ENCODE assay signal across 8 cellular contexts in genomic region chr19:2050991-2051770, GRCh38. TPM values are rescaled to one million over a fixed set of nuclear protein-coding genes. Genes with fewer than 3 reads are reported as not detected.
A peak's percentile ranks its signal among the peaks of the same experiment; 100 is the strongest.
DNase-seq lines count a peak whose midpoint lies in the region; TF ChIP-seq lines count a peak whose summit lies in the region.

TSS of gene MKNK2 (minus strand) at chr19:2051244. CDS start at chr19:2050851, 393 bp downstream.

- H3K9me3 ChIP-seq in cardiac muscle cell (ENCODE audit: low read depth) (no peaks in the 10 kb centered on the region), transverse colon (no peaks in the 10 kb centered on the region)

- intact Hi-C loops in transverse colon (cut with DNase I; ENCODE audit: low total_unique reads): no loop called here

- peak within 1 kb of the TSS; percentile 68 for H3K4me3 ChIP-seq in NB4 (ENCODE audit: low read depth, low read length)
- peak within 1 kb of the TSS; percentile 89 for H3K4me3 ChIP-seq in cardiac muscle cell
- H3K4me3 ChIP-seq in transverse colon: peak within 1 kb of the TSS; percentile 95 to 99 (median 98)

- CTCF ChIA-PET in GM10248 (lab: Yijun Ruan, JAX) (interaction anchor here (1.0 to 2.4 kb wide), 7 partner anchors 8 to 176 kb away, joined by 3 to 13 read pairs (median 5); no protein-coding TSS in a partner anchor), HEK293T (lab: Yijun Ruan, JAX) (interaction anchor here (1.0 kb wide), 1 partner anchor 19 kb away, joined by 3 read pairs; no protein-coding TSS in a partner anchor)

- DNase-seq in GM10248 (ENCODE audit: extremely low spot score): peak; percentile 97
- DNase-seq in HEK293T (ENCODE audit: extremely low spot score): peak; percentile 99
- peak; percentile 78 for DNase-seq in NB4 (ENCODE audit: low read depth)
- peak; percentile 34 to 64 for DNase-seq in SW 1271 (lab: John Stamatoyannopoulos, UW)
- DNase-seq in activated naive CD8-positive, alpha-beta T cell treated with anti-CD3 and anti-CD28 coated beads, Interleukin-2, amount 50 U/mL, for 16 hours (ENCODE audit: low read depth, low spot score): peak; percentile 83
- DNase-seq in cardiac muscle cell (ENCODE audit: low read depth in 1 of 2, low spot score in 1 of 2): peak; percentile 92 to 96
- peak; percentile 85 for DNase-seq in pons (ENCODE audit: low spot score)
- peak; percentile 94 for DNase-seq in transverse colon

- TF ChIP-seq POLR2A in NB4 (IDR thresholded peaks at IDR 0.05; ENCODE audit: extremely low read depth, insufficient read length) (peak; percentile 84), transverse colon (IDR thresholded peaks at IDR 0.05) (peak; percentile 88)

- H3K27me3 ChIP-seq in cardiac muscle cell: no peaks in the 10 kb centered on the region
- no peaks in the 10 kb centered on the region for H3K27me3 ChIP-seq in transverse colon

- TF ChIP-seq CTCF in GM10248 (IDR thresholded peaks at IDR 0.05; ENCODE audit: control extremely low read depth, extremely low read depth, low read depth, missing control alignments): peak; percentile 71
- TF ChIP-seq CTCF in NB4 (IDR thresholded peaks at IDR 0.05; ENCODE audit: low read depth, low read length): peak; percentile 30
- TF ChIP-seq CTCF in cardiac muscle cell (IDR thresholded peaks at IDR 0.05; ENCODE audit: low read depth, low read length): peak; percentile 49
- TF ChIP-seq CTCF in transverse colon (IDR thresholded peaks at IDR 0.05): peak in 4 of 5 experiments; percentile 25 to 67 (median 51)

- 2% methylated on average over 37 of the region's 92 CpGs; no CpG with 5 or more reads in 1 of the 2 donors for WGBS in transverse colon (ENCODE audit: low coverage in 1 of 2), 2 donors

- in situ Hi-C loops in transverse colon (cut with MboI; ENCODE audit: low pct_ligation_motif_present in 1 of 4, low pct_unique_long_range_greater_than_20kb in 1 of 4, low sequenced_read_pairs in 3 of 4): no loop called here

- POLR2A ChIA-PET in GM10248 (lab: Yijun Ruan, JAX) (interaction anchor here (0.5 to 1.8 kb wide), 11 partner anchors 9 to 487 kb away, joined by 3 to 13 read pairs (median 3); no protein-coding TSS in a partner anchor), HEK293T (lab: Yijun Ruan, JAX) (interaction anchor here (0.9 to 3.8 kb wide), 9 partner anchors 8 to 101 kb away, joined by 3 to 33 read pairs (median 5); partner anchors contain the start of gene AP3D1)

- H3K27ac ChIP-seq in cardiac muscle cell (peak within 1 kb of the TSS; percentile 46), transverse colon (peak within 1 kb of the TSS; percentile 96 to 100 (median 99))

- H3K36me3 ChIP-seq in cardiac muscle cell (no peaks in the 10 kb centered on the region), transverse colon (peaks cover 0 to 6% (median under 1%) of the 10 kb centered on the region in 4 donors)

- H3K4me1 ChIP-seq in cardiac muscle cell (ENCODE audit: low read depth): peaks cover 15% of the 10 kb centered on the region
- H3K4me1 ChIP-seq in transverse colon: peaks cover 59 to 71% (median 70%) of the 10 kb centered on the region in 4 donors

- no peak for TF ChIP-seq EP300 in transverse colon (IDR thresholded peaks at IDR 0.05; ENCODE audit: low read depth)

TF ChIP-seq in HEK293T, 16 proteins besides CTCF, POLR2A, EP300 and RAD21:
- TF ChIP-seq BHLHE40 (IDR thresholded peaks at IDR 0.05; ENCODE audit: borderline replicate concordance) (no peak), NFRKB (IDR thresholded peaks at IDR 0.05) (no peak), FOXM1 (IDR thresholded peaks at IDR 0.05; ENCODE audit: borderline replicate concordance) (peak; percentile 55; the same call in 1 of the 2 replicates), LEF1 (IDR thresholded peaks at IDR 0.05; ENCODE audit: borderline replicate concordance) (peak; percentile 55; the same call in 1 of the 2 replicates), ARNT (IDR thresholded peaks at IDR 0.05) (peak; percentile 77)
TF ChIP-seq in HEK293T: peak in this region for 3.

RNA-seq across cellular contexts. Expression of gene MKNK2, which starts in this region (rescaled TPM):
- total RNA-seq in cardiac muscle cell (72.5 and 76.6 TPM in 2 replicates), transverse colon (100 to 1,000 TPM; 189 to 279 (median 236) TPM)
- 72.8 and 87.2 TPM in 2 replicates for polyA plus RNA-seq in cardiac muscle cell

Comparison
In these comparisons a context has a peak if more than half of its experiments do, and no peak if none do; other contexts are left out.
1. Peak in every context shown above with its lines: DNase-seq, H3K4me3 ChIP-seq and H3K27ac ChIP-seq.
2. DNase-seq: peak in every context shown above with its lines; median percentile 99 in HEK293T; 97 in GM10248; 94 in cardiac muscle cell; 94 in transverse colon; 85 in pons; 83 in activated naive CD8-positive, alpha-beta T cell treated with anti-CD3 and anti-CD28 coated beads, Interleukin-2, amount 50 U/mL, for 16 hours; 78 in NB4; 49 in SW 1271.